In the genomic region with DNA sequence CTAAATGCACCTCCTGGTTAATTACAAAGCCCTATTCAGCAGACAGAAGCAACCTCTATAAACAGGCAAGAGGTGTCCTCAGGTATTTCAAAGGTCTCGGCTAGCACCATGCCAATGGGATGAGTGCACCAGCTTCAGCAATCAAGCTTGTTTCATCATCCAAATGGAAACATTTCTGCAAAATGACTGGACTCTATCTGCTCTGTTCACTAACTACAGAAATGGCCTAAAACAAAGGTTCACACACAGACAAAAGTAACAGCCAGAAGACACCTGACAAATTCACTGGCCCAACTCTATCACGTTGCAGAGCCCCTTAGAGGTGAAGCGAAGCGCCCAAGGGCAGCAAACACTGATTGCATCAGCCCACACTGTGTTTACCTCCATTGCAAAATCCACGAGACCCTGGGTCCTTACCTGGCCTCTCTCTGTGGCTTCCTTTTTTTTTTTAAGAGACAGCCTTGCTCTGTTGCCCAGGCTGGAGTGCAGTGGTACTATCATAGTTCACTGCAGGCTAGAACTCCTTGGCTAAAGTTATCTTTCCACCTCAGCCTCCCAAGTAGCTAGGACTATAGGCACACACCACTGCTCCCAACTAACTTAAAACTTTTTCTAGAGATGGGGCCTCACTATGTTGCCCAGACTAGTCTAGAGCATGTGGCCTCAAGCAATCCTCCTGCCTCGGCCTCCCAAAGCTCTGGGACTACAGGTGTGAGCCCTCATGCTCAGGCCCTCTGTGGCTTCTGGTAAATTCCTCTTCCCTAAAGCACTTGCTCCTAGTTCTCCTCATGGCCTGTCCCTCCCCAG, we compare ENCODE assay signal across 1 cellular context.
TF ChIP-seq lines count a peak whose summit lies in the region.

No MANE protein-coding gene starts in this region.

TF ChIP-seq in HepG2, 621 proteins besides CTCF, POLR2A, EP300 and RAD21 (continued from another document and continues in another):
- TF ChIP-seq ZNF34 (CRISPR knock-in tag; IDR thresholded peaks at IDR 0.05; ENCODE audit: borderline replicate concordance) (no peak), ZNF7 (CRISPR knock-in tag; IDR thresholded peaks at IDR 0.05) (0 out of 2 replicates have a peak, but pooled peaks have one; percentile 35), SP1 (IDR thresholded peaks at IDR 0.05) (no peak), SP1 (CRISPR knock-in tag; IDR thresholded peaks at IDR 0.05) (no peak), SNAI1 (CRISPR knock-in tag; IDR thresholded peaks at IDR 0.05; ENCODE audit: borderline replicate concordance) (no peak), XRCC5 (optimal IDR thresholded peaks at IDR 0.05; ENCODE audit: low read length) (peak; percentile 17), POLR2AphosphoS5 (IDR thresholded peaks at IDR 0.05; ENCODE audit: low read depth, low read length) (peak; percentile 56; the same call in 1 of the 2 replicates), GABPA (IDR thresholded peaks at IDR 0.05; ENCODE audit: low read depth, low read length) (no peak), GABPA (CRISPR knock-in tag; IDR thresholded peaks at IDR 0.05; ENCODE audit: low read depth) (peak; percentile 47; the same call in 1 of the 2 replicates), SSRP1 (CRISPR knock-in tag; IDR thresholded peaks at IDR 0.05) (no peak; the same call in 1 of the 2 replicates), ZNF251 (CRISPR knock-in tag; IDR thresholded peaks at IDR 0.05) (no peak), ZNF678 (CRISPR knock-in tag; IDR thresholded peaks at IDR 0.05) (no peak), SMC3 (IDR thresholded peaks at IDR 0.05; ENCODE audit: low read length) (peak; percentile 47), ZNF17 (CRISPR knock-in tag; IDR thresholded peaks at IDR 0.05) (no peak), ZNF724P (CRISPR knock-in tag; IDR thresholded peaks at IDR 0.05; ENCODE audit: borderline replicate concordance) (no peak), ZNF205 (CRISPR knock-in tag; IDR thresholded peaks at IDR 0.05) (peak; percentile 91; the same call in 1 of the 2 replicates), ZNF24 (IDR thresholded peaks at IDR 0.05) (no peak), SP2 (CRISPR knock-in tag; IDR thresholded peaks at IDR 0.05) (no peak), ZNF563 (CRISPR knock-in tag; IDR thresholded peaks at IDR 0.05) (peak; percentile 38; the same call in 1 of the 2 replicates), ZNF530 (CRISPR knock-in tag; IDR thresholded peaks at IDR 0.05; ENCODE audit: low read depth) (no peak), ZNF367 (CRISPR knock-in tag; IDR thresholded peaks at IDR 0.05; ENCODE audit: borderline replicate concordance) (no peak), ZEB1 (IDR thresholded peaks at IDR 0.05; ENCODE audit: insufficient replicate concordance, low read depth) (peak; percentile 96), PPARG (CRISPR knock-in tag; conservative IDR thresholded peaks at IDR 0.05) (peak; percentile 72), SAFB2 (CRISPR knock-in tag; IDR thresholded peaks at IDR 0.05; ENCODE audit: borderline replicate concordance, low read depth) (no peak), MAFG (CRISPR knock-in tag; IDR thresholded peaks at IDR 0.05) (no peak), SOX5 (CRISPR knock-in tag; IDR thresholded peaks at IDR 0.05; ENCODE audit: borderline replicate concordance) (peak; percentile 95), ZNF331 (CRISPR knock-in tag; IDR thresholded peaks at IDR 0.05) (peak; percentile 96), GPN1 (CRISPR knock-in tag; IDR thresholded peaks at IDR 0.05; ENCODE audit: borderline replicate concordance) (no peak), TMF1 (CRISPR knock-in tag; IDR thresholded peaks at IDR 0.05; ENCODE audit: low read depth) (0 out of 2 replicates have a peak, but pooled peaks have one; percentile 42), ARNT2 (CRISPR knock-in tag; IDR thresholded peaks at IDR 0.05; ENCODE audit: low read depth) (no peak; the same call in 1 of the 2 replicates), TAF15 (IDR thresholded peaks at IDR 0.05; ENCODE audit: low read depth, low read length, poor library complexity, severe bottlenecking) (no peak), NFIC (IDR thresholded peaks at IDR 0.05; ENCODE audit: low read length) (peak; percentile 84), ZNF720 (CRISPR knock-in tag; IDR thresholded peaks at IDR 0.05) (no peak), EZH2 (conservative IDR thresholded peaks at IDR 0.05; ENCODE audit: low read depth, low read length) (no peak), MXD4 (CRISPR knock-in tag; IDR thresholded peaks at IDR 0.05) (peak; percentile 68; the same call in 1 of the 2 replicates)
- TF ChIP-seq, protein P1, sequence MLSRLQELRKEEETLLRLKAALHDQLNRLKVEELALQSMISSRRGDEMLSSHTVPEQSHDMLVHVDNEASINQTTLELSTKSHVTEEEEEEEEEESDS (CRISPR knock-in tag; IDR thresholded peaks at IDR 0.05; ENCODE audit: borderline replicate concordance) = no peak
- TF ChIP-seq, protein P2, sequence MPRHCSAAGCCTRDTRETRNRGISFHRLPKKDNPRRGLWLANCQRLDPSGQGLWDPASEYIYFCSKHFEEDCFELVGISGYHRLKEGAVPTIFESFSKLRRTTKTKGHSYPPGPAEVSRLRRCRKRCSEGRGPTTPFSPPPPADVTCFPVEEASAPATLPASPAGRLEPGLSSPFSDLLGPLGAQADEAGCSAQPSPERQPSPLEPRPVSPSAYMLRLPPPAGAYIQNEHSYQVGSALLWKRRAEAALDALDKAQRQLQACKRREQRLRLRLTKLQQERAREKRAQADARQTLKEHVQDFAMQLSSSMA (CRISPR knock-in tag; IDR thresholded peaks at IDR 0.05) = no peak
- TF ChIP-seq, protein P3, sequence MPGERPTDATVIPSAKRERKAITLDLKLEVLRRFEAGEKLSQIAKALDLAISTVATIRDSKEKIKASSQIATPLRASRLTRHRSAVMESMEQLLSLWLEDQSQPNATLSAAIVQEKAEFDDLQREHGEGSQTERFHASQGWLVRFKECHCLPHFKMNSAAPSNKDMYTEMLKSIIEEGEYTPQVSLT (CRISPR knock-in tag; IDR thresholded peaks at IDR 0.05; ENCODE audit: borderline replicate concordance, low read depth) = no peak
- TF ChIP-seq, protein P4, sequence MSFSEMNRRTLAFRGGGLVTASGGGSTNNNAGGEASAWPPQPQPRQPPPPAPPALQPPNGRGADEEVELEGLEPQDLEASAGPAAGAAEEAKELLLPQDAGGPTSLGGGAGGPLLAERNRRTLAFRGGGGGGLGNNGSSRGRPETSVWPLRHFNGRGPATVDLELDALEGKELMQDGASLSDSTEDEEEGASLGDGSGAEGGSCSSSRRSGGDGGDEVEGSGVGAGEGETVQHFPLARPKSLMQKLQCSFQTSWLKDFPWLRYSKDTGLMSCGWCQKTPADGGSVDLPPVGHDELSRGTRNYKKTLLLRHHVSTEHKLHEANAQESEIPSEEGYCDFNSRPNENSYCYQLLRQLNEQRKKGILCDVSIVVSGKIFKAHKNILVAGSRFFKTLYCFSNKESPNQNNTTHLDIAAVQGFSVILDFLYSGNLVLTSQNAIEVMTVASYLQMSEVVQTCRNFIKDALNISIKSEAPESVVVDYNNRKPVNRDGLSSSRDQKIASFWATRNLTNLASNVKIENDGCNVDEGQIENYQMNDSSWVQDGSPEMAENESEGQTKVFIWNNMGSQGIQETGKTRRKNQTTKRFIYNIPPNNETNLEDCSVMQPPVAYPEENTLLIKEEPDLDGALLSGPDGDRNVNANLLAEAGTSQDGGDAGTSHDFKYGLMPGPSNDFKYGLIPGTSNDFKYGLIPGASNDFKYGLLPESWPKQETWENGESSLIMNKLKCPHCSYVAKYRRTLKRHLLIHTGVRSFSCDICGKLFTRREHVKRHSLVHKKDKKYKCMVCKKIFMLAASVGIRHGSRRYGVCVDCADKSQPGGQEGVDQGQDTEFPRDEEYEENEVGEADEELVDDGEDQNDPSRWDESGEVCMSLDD (CRISPR knock-in tag; IDR thresholded peaks at IDR 0.05; ENCODE audit: borderline replicate concordance) = no peak
- TF ChIP-seq, protein P5, sequence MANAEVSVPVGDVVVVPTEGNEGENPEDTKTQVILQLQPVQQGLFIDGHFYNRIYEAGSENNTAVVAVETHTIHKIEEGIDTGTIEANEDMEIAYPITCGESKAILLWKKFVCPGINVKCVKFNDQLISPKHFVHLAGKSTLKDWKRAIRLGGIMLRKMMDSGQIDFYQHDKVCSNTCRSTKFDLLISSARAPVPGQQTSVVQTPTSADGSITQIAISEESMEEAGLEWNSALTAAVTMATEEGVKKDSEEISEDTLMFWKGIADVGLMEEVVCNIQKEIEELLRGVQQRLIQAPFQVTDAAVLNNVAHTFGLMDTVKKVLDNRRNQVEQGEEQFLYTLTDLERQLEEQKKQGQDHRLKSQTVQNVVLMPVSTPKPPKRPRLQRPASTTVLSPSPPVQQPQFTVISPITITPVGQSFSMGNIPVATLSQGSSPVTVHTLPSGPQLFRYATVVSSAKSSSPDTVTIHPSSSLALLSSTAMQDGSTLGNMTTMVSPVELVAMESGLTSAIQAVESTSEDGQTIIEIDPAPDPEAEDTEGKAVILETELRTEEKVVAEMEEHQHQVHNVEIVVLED (CRISPR knock-in tag; IDR thresholded peaks at IDR 0.05; ENCODE audit: borderline replicate concordance) = peak; percentile 39; the same call in 1 of the 2 replicates
- TF ChIP-seq, protein P6, sequence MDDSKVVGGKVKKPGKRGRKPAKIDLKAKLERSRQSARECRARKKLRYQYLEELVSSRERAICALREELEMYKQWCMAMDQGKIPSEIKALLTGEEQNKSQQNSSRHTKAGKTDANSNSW (CRISPR knock-in tag; IDR thresholded peaks at IDR 0.05; ENCODE audit: borderline replicate concordance) = no peak
- TF ChIP-seq, protein P7, sequence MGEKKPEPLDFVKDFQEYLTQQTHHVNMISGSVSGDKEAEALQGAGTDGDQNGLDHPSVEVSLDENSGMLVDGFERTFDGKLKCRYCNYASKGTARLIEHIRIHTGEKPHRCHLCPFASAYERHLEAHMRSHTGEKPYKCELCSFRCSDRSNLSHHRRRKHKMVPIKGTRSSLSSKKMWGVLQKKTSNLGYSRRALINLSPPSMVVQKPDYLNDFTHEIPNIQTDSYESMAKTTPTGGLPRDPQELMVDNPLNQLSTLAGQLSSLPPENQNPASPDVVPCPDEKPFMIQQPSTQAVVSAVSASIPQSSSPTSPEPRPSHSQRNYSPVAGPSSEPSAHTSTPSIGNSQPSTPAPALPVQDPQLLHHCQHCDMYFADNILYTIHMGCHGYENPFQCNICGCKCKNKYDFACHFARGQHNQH (CRISPR knock-in tag; IDR thresholded peaks at IDR 0.05) = peak; percentile 96
- TF ChIP-seq, protein P8, sequence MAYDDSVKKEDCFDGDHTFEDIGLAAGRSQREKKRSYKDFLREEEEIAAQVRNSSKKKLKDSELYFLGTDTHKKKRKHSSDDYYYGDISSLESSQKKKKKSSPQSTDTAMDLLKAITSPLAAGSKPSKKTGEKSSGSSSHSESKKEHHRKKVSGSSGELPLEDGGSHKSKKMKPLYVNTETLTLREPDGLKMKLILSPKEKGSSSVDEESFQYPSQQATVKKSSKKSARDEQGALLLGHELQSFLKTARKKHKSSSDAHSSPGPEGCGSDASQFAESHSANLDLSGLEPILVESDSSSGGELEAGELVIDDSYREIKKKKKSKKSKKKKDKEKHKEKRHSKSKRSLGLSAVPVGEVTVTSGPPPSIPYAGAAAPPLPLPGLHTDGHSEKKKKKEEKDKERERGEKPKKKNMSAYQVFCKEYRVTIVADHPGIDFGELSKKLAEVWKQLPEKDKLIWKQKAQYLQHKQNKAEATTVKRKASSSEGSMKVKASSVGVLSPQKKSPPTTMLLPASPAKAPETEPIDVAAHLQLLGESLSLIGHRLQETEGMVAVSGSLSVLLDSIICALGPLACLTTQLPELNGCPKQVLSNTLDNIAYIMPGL (CRISPR knock-in tag; IDR thresholded peaks at IDR 0.05; ENCODE audit: borderline replicate concordance in 1 of 2, low read depth in 1 of 2) = no peak; a peak in 2 of 4 replicates
- TF ChIP-seq, protein P9, sequence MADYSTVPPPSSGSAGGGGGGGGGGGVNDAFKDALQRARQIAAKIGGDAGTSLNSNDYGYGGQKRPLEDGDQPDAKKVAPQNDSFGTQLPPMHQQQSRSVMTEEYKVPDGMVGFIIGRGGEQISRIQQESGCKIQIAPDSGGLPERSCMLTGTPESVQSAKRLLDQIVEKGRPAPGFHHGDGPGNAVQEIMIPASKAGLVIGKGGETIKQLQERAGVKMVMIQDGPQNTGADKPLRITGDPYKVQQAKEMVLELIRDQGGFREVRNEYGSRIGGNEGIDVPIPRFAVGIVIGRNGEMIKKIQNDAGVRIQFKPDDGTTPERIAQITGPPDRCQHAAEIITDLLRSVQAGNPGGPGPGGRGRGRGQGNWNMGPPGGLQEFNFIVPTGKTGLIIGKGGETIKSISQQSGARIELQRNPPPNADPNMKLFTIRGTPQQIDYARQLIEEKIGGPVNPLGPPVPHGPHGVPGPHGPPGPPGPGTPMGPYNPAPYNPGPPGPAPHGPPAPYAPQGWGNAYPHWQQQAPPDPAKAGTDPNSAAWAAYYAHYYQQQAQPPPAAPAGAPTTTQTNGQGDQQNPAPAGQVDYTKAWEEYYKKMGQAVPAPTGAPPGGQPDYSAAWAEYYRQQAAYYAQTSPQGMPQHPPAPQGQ (CRISPR knock-in tag; IDR thresholded peaks at IDR 0.05; ENCODE audit: borderline replicate concordance) = no peak
- TF ChIP-seq, protein P10, sequence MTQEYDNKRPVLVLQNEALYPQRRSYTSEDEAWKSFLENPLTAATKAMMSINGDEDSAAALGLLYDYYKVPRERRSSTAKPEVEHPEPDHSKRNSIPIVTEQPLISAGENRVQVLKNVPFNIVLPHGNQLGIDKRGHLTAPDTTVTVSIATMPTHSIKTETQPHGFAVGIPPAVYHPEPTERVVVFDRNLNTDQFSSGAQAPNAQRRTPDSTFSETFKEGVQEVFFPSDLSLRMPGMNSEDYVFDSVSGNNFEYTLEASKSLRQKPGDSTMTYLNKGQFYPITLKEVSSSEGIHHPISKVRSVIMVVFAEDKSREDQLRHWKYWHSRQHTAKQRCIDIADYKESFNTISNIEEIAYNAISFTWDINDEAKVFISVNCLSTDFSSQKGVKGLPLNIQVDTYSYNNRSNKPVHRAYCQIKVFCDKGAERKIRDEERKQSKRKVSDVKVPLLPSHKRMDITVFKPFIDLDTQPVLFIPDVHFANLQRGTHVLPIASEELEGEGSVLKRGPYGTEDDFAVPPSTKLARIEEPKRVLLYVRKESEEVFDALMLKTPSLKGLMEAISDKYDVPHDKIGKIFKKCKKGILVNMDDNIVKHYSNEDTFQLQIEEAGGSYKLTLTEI (CRISPR knock-in tag; conservative IDR thresholded peaks at IDR 0.05) = no peak
- TF ChIP-seq, protein P11, sequence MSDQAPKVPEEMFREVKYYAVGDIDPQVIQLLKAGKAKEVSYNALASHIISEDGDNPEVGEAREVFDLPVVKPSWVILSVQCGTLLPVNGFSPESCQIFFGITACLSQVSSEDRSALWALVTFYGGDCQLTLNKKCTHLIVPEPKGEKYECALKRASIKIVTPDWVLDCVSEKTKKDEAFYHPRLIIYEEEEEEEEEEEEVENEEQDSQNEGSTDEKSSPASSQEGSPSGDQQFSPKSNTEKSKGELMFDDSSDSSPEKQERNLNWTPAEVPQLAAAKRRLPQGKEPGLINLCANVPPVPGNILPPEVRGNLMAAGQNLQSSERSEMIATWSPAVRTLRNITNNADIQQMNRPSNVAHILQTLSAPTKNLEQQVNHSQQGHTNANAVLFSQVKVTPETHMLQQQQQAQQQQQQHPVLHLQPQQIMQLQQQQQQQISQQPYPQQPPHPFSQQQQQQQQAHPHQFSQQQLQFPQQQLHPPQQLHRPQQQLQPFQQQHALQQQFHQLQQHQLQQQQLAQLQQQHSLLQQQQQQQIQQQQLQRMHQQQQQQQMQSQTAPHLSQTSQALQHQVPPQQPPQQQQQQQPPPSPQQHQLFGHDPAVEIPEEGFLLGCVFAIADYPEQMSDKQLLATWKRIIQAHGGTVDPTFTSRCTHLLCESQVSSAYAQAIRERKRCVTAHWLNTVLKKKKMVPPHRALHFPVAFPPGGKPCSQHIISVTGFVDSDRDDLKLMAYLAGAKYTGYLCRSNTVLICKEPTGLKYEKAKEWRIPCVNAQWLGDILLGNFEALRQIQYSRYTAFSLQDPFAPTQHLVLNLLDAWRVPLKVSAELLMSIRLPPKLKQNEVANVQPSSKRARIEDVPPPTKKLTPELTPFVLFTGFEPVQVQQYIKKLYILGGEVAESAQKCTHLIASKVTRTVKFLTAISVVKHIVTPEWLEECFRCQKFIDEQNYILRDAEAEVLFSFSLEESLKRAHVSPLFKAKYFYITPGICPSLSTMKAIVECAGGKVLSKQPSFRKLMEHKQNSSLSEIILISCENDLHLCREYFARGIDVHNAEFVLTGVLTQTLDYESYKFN (CRISPR knock-in tag; conservative IDR thresholded peaks at IDR 0.05) = peak; percentile 94
